ENCODE assay signal across 26 cellular contexts in genomic region chr6:36670271-36670670, GRCh38. TPM values are rescaled to one million over a fixed set of nuclear protein-coding genes. Genes with fewer than 3 reads are reported as not detected.
"Had no signal": no experiment of that assay in that cellular context is flagged by ENCODE, and none has a peak within 500 bp of the region (broad histone marks: within the 10 kb centered on the region; RNA-seq: fewer than 3 reads in every experiment).

No MANE protein-coding gene starts in this region.

- H3K9me3 ChIP-seq: SK-N-SH had no signal

- H3K4me2 ChIP-seq: KMS-11, SK-N-SH had no signal

- DNase-seq: Kasumi-1, MM.1S, NCI-H1092 treated with DMSO at 0.1 percent for 48 hours, NCI-H1436, NCI-H187, NCI-H2029, NCI-H2081 treated with DMSO at 0.1 percent for 48 hours, NCI-H2171, NCI-H226, NCI-H446, NCI-H510A, NCI-H524 treated with DMSO at 0.1 percent for 48 hours, NCI-H69, NCI-H774, PC-3, SHP77, SK-N-SH had no signal

- H3K9ac ChIP-seq: KMS-11, SK-N-SH had no signal

- H3K4me3 ChIP-seq: K562 had no signal

- H3K27ac ChIP-seq: KMS-11, RWPE1 had no signal

- FAIRE-seq: HepG2, K562 had no signal

- ATAC-seq: HepG2, K562, Panc1, PC-3 had no signal

RNA-seq across cellular contexts. Expression of gene RAB44, which starts 27.4 kb away (rescaled TPM):
- total RNA-seq: HepG2, HT1080, K562, M059J, PC-3, SK-MEL-5 had no signal
- polyA plus RNA-seq: HepG2, IgD-negative memory B cell, K562 had no signal
